ENCODE assay signal across 9 cellular contexts in genomic region chr11:78573271-78574035, GRCh38. TPM values are rescaled to one million over a fixed set of nuclear protein-coding genes. Genes with fewer than 3 reads are reported as not detected.
DNase-seq lines count a peak whose midpoint lies in the region; ATAC-seq lines count a peak whose summit lies in the region.
"Had no signal": no experiment of that assay in that cellular context is flagged by ENCODE, and none has a peak within 500 bp of the region (broad histone marks: within the 10 kb centered on the region; RNA-seq: fewer than 3 reads in every experiment).

No MANE protein-coding gene starts in this region.

- H3K4me1 ChIP-seq in CD8-positive, alpha-beta memory T cell (ENCODE audit: insufficient read depth, low read length): peaks cover 26% of the 10 kb centered on the region
- no peaks in the 10 kb centered on the region for H3K4me1 ChIP-seq in effector memory CD4-positive, alpha-beta T cell (ENCODE audit: control insufficient read depth, insufficient read depth, low read length, poor library complexity, severe bottlenecking)
- H3K4me1 ChIP-seq in neuron (ENCODE audit: insufficient read depth, low read length): peaks cover 9% of the 10 kb centered on the region

- H3K27ac Mint-ChIP-seq in CD8-positive, alpha-beta memory T cell: peak overlapping the region; percentile 85 to 100 (median 99)

- H3K27ac ChIP-seq in CD8-positive, alpha-beta memory T cell (ENCODE audit: low read depth, low read length): peak overlapping the region; percentile 86
- peak overlapping the region; percentile 80 for H3K27ac ChIP-seq in effector memory CD4-positive, alpha-beta T cell (ENCODE audit: insufficient read depth, low read length, poor library complexity, severe bottlenecking)

- H3K4me3 Mint-ChIP-seq in CD8-positive, alpha-beta memory T cell: peak overlapping the region; percentile 91 to 99 (median 98)

- H3K36me3 ChIP-seq in CD8-positive, alpha-beta memory T cell (ENCODE audit: insufficient read depth, low read length): peaks cover 9% of the 10 kb centered on the region
- no peaks in the 10 kb centered on the region for H3K36me3 ChIP-seq in effector memory CD4-positive, alpha-beta T cell (ENCODE audit: control insufficient read depth, insufficient read depth, low read length)
- H3K36me3 ChIP-seq in neuron (ENCODE audit: insufficient read depth, low read length): peaks cover 26% of the 10 kb centered on the region

- H3K9me3 ChIP-seq in CD8-positive, alpha-beta memory T cell (ENCODE audit: low read length): no peaks in the 10 kb centered on the region
- no peaks in the 10 kb centered on the region for H3K9me3 ChIP-seq in effector memory CD4-positive, alpha-beta T cell (ENCODE audit: control insufficient read depth, low read length)
- no peaks in the 10 kb centered on the region for H3K9me3 ChIP-seq in neuron (ENCODE audit: low read length)

- H3K4me1 Mint-ChIP-seq in CD8-positive, alpha-beta memory T cell: peaks cover 32 to 54% (median 45%) of the 10 kb centered on the region in 3 donors

- POLR2A ChIA-PET in CD8-positive, alpha-beta memory T cell (lab: Charles Lee): no interaction called here

- ATAC-seq in GM21576 (IDR thresholded peaks at IDR 0.05; ENCODE audit: unreplicated experiment) (no peak), GM19455 (IDR thresholded peaks at IDR 0.05; ENCODE audit: unreplicated experiment) (no peak), GM18868 (IDR thresholded peaks at IDR 0.05; ENCODE audit: unreplicated experiment) (no peak)

- H3K9me3 Mint-ChIP-seq in CD8-positive, alpha-beta memory T cell: no peaks in the 10 kb centered on the region

- DNase-seq in CD8-positive, alpha-beta memory T cell: no peak
- DNase-seq in NAMALWA (ENCODE audit: low spot score) (peak; percentile 31), NCI-H146 treated with DMSO at 0.1 percent for 48 hours (lab: John Stamatoyannopoulos, UW; ENCODE audit: unreplicated experiment) (no peak)
- DNase-seq in effector memory CD4-positive, alpha-beta T cell: no peak
- DNase-seq: occipital lobe had no signal

- no peaks in the 10 kb centered on the region for H3K27me3 ChIP-seq in CD8-positive, alpha-beta memory T cell (ENCODE audit: insufficient read depth, low read length, poor library complexity, severe bottlenecking)
- no peaks in the 10 kb centered on the region for H3K27me3 ChIP-seq in effector memory CD4-positive, alpha-beta T cell (replicated peaks; ENCODE audit: control insufficient read depth, insufficient read depth, low read length, poor library complexity, severe bottlenecking)
- no peaks in the 10 kb centered on the region for H3K27me3 ChIP-seq in neuron (ENCODE audit: insufficient read depth, low read length)

- H3K36me3 Mint-ChIP-seq in CD8-positive, alpha-beta memory T cell: peaks cover 0 to 42% (median 10%) of the 10 kb centered on the region in 3 donors

- peaks cover 0 to 5% of the 10 kb centered on the region in 2 donors for H3K27me3 Mint-ChIP-seq in CD8-positive, alpha-beta memory T cell

- CTCF ChIA-PET in CD8-positive, alpha-beta memory T cell (lab: Charles Lee): interaction anchor here (1.1 to 4.6 kb wide), 2 partner anchors 9 to 139 kb away, joined by 3 to 34 read pairs; no protein-coding TSS in a partner anchor

- H2AFZ ChIP-seq in neuron (ENCODE audit: low read depth, low read length): peak overlapping the region; percentile 94

- H3K4me3 ChIP-seq in CD8-positive, alpha-beta memory T cell (ENCODE audit: low read length): peak overlapping the region; percentile 82
- peak overlapping the region; percentile 82 for H3K4me3 ChIP-seq in effector memory CD4-positive, alpha-beta T cell (ENCODE audit: insufficient read depth, low read depth, low read length, poor library complexity, severe bottlenecking)
- H3K4me3 ChIP-seq in neuron (ENCODE audit: low read length): peak overlapping the region; percentile 94

RNA-seq across cellular contexts. Expression of gene NARS2, which starts 1.2 kb away (rescaled TPM):
- 10 to 100 TPM; 23.9 to 24.5 TPM for total RNA-seq in CD8-positive, alpha-beta memory T cell
- polyA plus RNA-seq in CD8-positive, alpha-beta memory T cell: 14.5 TPM
